Comparison of ENCODE assay signal across 18 cellular contexts in the genomic region with DNA sequence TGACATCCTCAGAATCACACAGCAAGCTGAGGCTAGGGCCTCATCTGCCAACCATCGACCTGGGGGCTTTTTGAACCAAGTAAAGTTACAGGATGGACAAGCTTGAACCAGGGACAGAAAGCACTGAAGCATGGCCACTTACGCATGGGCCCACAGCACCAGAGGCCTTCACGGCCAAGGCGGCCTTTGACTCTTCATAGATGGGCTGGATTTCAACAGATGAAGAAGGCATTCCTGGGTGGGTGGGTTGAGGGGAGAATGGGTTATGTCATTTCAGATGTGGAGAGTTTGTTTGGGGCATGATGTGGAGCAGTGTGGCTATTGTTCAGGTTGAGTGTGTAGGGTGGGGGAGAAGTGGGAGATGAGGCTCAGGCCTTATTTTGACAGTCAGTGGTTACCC.
DNase-seq lines count a peak whose midpoint lies in the region; ATAC-seq, FAIRE-seq and TF ChIP-seq lines count a peak whose summit lies in the region.
"Had no signal": no experiment of that assay in that cellular context is flagged by ENCODE, and none has a peak within 500 bp of the region (broad histone marks: within the 10 kb centered on the region; RNA-seq: fewer than 3 reads in every experiment).

No MANE protein-coding gene starts in this region.

- intact Hi-C loops in Calu3 (cut with micrococcal nuclease; ENCODE audit: unreplicated experiment), result no loop called here

- no peak overlapping the region for H3K18ac ChIP-seq in neuronal stem cell (ENCODE audit: low read length)

- no peak overlapping the region for H3K4me2 ChIP-seq in neuronal stem cell (ENCODE audit: insufficient read depth, low read length, poor library complexity, severe bottlenecking)
- H3K4me2 ChIP-seq: GM23338 had no signal

- H3K9ac ChIP-seq in neuronal stem cell (ENCODE audit: low read depth, low read length, poor library complexity), result no peak overlapping the region

- H3K4me3 Mint-ChIP-seq in activated CD8-positive, alpha-beta memory T cell treated with anti-CD3 and anti-CD28 coated beads, Interleukin-2, amount 10 ng/mL, durations not matched to agents 7 days and 5 days, result no peak overlapping the region
- H3K4me3 Mint-ChIP-seq in glutamatergic neuron (ENCODE audit: unreplicated experiment), result no peak overlapping the region
- H3K4me3 Mint-ChIP-seq in Calu3 (ENCODE audit: low read depth, unreplicated experiment), result no peak overlapping the region
- H3K4me3 Mint-ChIP-seq: GM23338 had no signal

- no peak overlapping the region for H2AFZ ChIP-seq in neuronal stem cell (ENCODE audit: low read length)

- no peaks in the 10 kb centered on the region for H3K36me3 Mint-ChIP-seq in activated CD8-positive, alpha-beta memory T cell treated with anti-CD3 and anti-CD28 coated beads, Interleukin-2, amount 10 ng/mL, durations not matched to agents 7 days and 5 days
- H3K36me3 Mint-ChIP-seq in glutamatergic neuron (ENCODE audit: unreplicated experiment) (peaks cover 14% of the 10 kb centered on the region), Calu3 (ENCODE audit: insufficient read depth, unreplicated experiment) (no peaks in the 10 kb centered on the region)

- no peaks in the 10 kb centered on the region for H3K79me1 ChIP-seq in neuronal stem cell (ENCODE audit: low read depth, low read length)

- H3K4me3 ChIP-seq in neuronal stem cell (ENCODE audit: low read length in 2 of 2), result no peak overlapping the region
- H3K4me3 ChIP-seq: GM23338 had no signal

- peaks cover 0 to 7% (median 0%) of the 10 kb centered on the region in 3 experiments for H3K27me3 ChIP-seq in neuronal stem cell (ENCODE audit: control insufficient read depth in 3 of 3, insufficient read depth in 3 of 3, low read depth in 1 of 3, low read length in 3 of 3)

- H4K91ac ChIP-seq in neuronal stem cell (ENCODE audit: low read depth, low read length, poor library complexity), result no peak overlapping the region

- no peaks in the 10 kb centered on the region for H3K9me3 Mint-ChIP-seq in activated CD8-positive, alpha-beta memory T cell treated with anti-CD3 and anti-CD28 coated beads, Interleukin-2, amount 10 ng/mL, durations not matched to agents 7 days and 5 days (ENCODE audit: low read depth)
- H3K9me3 Mint-ChIP-seq in glutamatergic neuron (ENCODE audit: unreplicated experiment), result peaks cover 19% of the 10 kb centered on the region
- H3K9me3 Mint-ChIP-seq in Calu3 (ENCODE audit: low read depth, unreplicated experiment), result no peaks in the 10 kb centered on the region

- H3K36me3 ChIP-seq in neuronal stem cell (replicated peaks in 1 of 2; ENCODE audit: control insufficient read depth in 2 of 2, insufficient read depth in 2 of 2, low read length in 2 of 2), result no peaks in the 10 kb centered on the region

- H2BK5ac ChIP-seq in neuronal stem cell (ENCODE audit: low read length), result no peak overlapping the region

- peaks cover 3% of the 10 kb centered on the region in 2 donors for H3K9me3 ChIP-seq in neuronal stem cell (replicated peaks in 1 of 2; ENCODE audit: control insufficient read depth in 2 of 2, insufficient read depth in 1 of 2, low read depth in 1 of 2, low read length in 2 of 2)

- H2BK12ac ChIP-seq in neuronal stem cell (ENCODE audit: low read length), result no peak overlapping the region

- H3K4ac ChIP-seq in neuronal stem cell (ENCODE audit: low read length), result no peak overlapping the region

- ATAC-seq in activated CD8-positive, alpha-beta memory T cell treated with anti-CD3 and anti-CD28 coated beads, Interleukin-2, amount 10 ng/mL, durations not matched to agents 7 days and 5 days, result no peak
- ATAC-seq in GM21390 (IDR thresholded peaks at IDR 0.05; ENCODE audit: unreplicated experiment), result no peak
- no peak for ATAC-seq in HG03460 (IDR thresholded peaks at IDR 0.05; ENCODE audit: unreplicated experiment)
- ATAC-seq: HepG2, PC-3 had no signal

- no peaks in the 10 kb centered on the region for H3K27me3 Mint-ChIP-seq in activated CD8-positive, alpha-beta memory T cell treated with anti-CD3 and anti-CD28 coated beads, Interleukin-2, amount 10 ng/mL, durations not matched to agents 7 days and 5 days
- H3K27me3 Mint-ChIP-seq in glutamatergic neuron (ENCODE audit: unreplicated experiment), result peaks cover 8% of the 10 kb centered on the region
- H3K27me3 Mint-ChIP-seq in Calu3 (ENCODE audit: unreplicated experiment), result no peaks in the 10 kb centered on the region

- H4K8ac ChIP-seq in neuronal stem cell (ENCODE audit: low read depth, low read length), result no peak overlapping the region

- WGBS in neuronal stem cell (ENCODE audit: extremely low coverage in 2 of 2, insufficient read length in 2 of 2, insufficient replicate concordance in 1 of 2), 2 donors, result no CpG with 5 or more reads among the region's 4 CpGs

- peak; percentile 16 for FAIRE-seq in HTR-8/SVneo (lab: Jason Lieb, UNC)
- FAIRE-seq: A204.1, G401.6, GM12891, GM19239, HepG2 had no signal

- peaks cover 1% of the 10 kb centered on the region for H3K4me1 Mint-ChIP-seq in activated CD8-positive, alpha-beta memory T cell treated with anti-CD3 and anti-CD28 coated beads, Interleukin-2, amount 10 ng/mL, durations not matched to agents 7 days and 5 days
- H3K4me1 Mint-ChIP-seq in glutamatergic neuron (ENCODE audit: low read depth, unreplicated experiment) (peaks cover 38% of the 10 kb centered on the region), Calu3 (ENCODE audit: low read depth, unreplicated experiment) (no peaks in the 10 kb centered on the region)

- CTCF ChIA-PET in activated CD8-positive, alpha-beta memory T cell treated with anti-CD3 and anti-CD28 coated beads, Interleukin-2, amount 10 ng/mL, durations not matched to agents 7 days and 5 days (lab: Charles Lee), result no interaction called here
- CTCF ChIA-PET in Calu3 (lab: Charles Lee), result no interaction called here

- no peak overlapping the region for H2BK15ac ChIP-seq in neuronal stem cell (ENCODE audit: low read length)

- H3K4me1 ChIP-seq in neuronal stem cell (ENCODE audit: control insufficient read depth in 2 of 2, insufficient read depth in 1 of 2, low read depth in 1 of 2, low read length in 2 of 2), result peaks cover 0 to 9% of the 10 kb centered on the region in 2 donors

- peak overlapping the region; percentile 62 for H3K23ac ChIP-seq in neuronal stem cell (ENCODE audit: low read depth, low read length, poor library complexity)

- H3K27ac ChIP-seq in neuronal stem cell (replicated peaks; ENCODE audit: low read length), result no peak overlapping the region

- BruUV-seq in Calu3 (replicated peaks; lab: Mats Ljungman, UMichigan), result no TSS peak

- H3K14ac ChIP-seq in neuronal stem cell (ENCODE audit: low read length), result no peak overlapping the region

- TF ChIP-seq CTCF in glutamatergic neuron (IDR thresholded peaks at IDR 0.05; ENCODE audit: partially characterized antibody, unreplicated experiment) (no peak), Calu3 (IDR thresholded peaks at IDR 0.05; ENCODE audit: unreplicated experiment) (no peak)

- no peak overlapping the region for H3K27ac Mint-ChIP-seq in activated CD8-positive, alpha-beta memory T cell treated with anti-CD3 and anti-CD28 coated beads, Interleukin-2, amount 10 ng/mL, durations not matched to agents 7 days and 5 days
- H3K27ac Mint-ChIP-seq in glutamatergic neuron (ENCODE audit: unreplicated experiment) (peak overlapping the region; percentile 85), Calu3 (ENCODE audit: unreplicated experiment) (no peak overlapping the region)
- H3K27ac Mint-ChIP-seq: GM23338 had no signal

- no peak overlapping the region for H2AK5ac ChIP-seq in neuronal stem cell (ENCODE audit: low read depth, low read length)

- H2BK120ac ChIP-seq in neuronal stem cell (ENCODE audit: low read depth, low read length), result no peak overlapping the region

- peak; percentile 20 for DNase-seq in activated CD8-positive, alpha-beta memory T cell treated with anti-CD3 and anti-CD28 coated beads, Interleukin-2, amount 50 U/mL, for 48 hours
- no peak for DNase-seq in activated CD8-positive, alpha-beta memory T cell treated with anti-CD3 and anti-CD28 coated beads, Interleukin-2, amount 10 ng/mL, durations not matched to agents 7 days and 5 days
- no peak for DNase-seq in HTR-8/SVneo (ENCODE audit: insufficient read length, low spot score)
- no peak for DNase-seq in glutamatergic neuron
- DNase-seq in neuronal stem cell (ENCODE audit: low spot score), result no peak
- no peak for DNase-seq in Calu3
- DNase-seq: Karpas-422, NCI-H1930, NCI-H748 treated with DMSO at 0.1 percent for 48 hours, PC-3 had no signal
